16 cellular contexts compared by ENCODE assay signal in the genomic region with DNA sequence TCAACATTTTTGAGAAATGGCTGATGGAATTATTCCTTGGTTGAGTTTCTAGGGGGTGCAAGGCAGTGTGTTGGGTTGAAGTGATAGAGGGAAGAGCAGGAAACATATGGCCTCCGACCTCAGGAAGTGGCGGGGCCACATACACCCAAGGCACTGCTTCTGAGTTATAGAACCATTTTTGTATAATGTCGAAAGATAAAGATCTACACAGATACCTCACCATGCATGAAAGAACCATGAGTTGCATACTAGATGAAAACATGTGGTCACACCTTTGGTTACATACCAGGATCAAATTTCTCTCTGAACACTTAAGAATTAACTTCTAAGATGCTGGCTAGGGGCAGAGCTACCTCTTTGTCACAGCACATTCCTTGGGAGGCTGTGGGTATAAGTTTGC. TPM values are rescaled to one million over a fixed set of nuclear protein-coding genes. Genes with fewer than 3 reads are reported as not detected.
DNase-seq lines count a peak whose midpoint lies in the region; ATAC-seq, FAIRE-seq and TF ChIP-seq lines count a peak whose summit lies in the region.
"Had no signal": no experiment of that assay in that cellular context is flagged by ENCODE, and none has a peak within 500 bp of the region (broad histone marks: within the 10 kb centered on the region; RNA-seq: fewer than 3 reads in every experiment).

No MANE protein-coding gene starts in this region.

- no peaks in the 10 kb centered on the region for H3K36me3 ChIP-seq in astrocyte (ENCODE audit: insufficient read depth, low read length)

- H3K9me3 ChIP-seq in astrocyte (ENCODE audit: insufficient read depth, low read depth, low read length), result no peaks in the 10 kb centered on the region
- H3K9me3 ChIP-seq: Caco-2, psoas muscle had no signal

- H4K20me1 ChIP-seq in astrocyte (ENCODE audit: insufficient read depth, low read length), result no peaks in the 10 kb centered on the region

- no peak overlapping the region for H3K27ac ChIP-seq in astrocyte (ENCODE audit: low read depth, low read length)
- H3K27ac ChIP-seq: dorsolateral prefrontal cortex, psoas muscle had no signal

- FAIRE-seq in astrocyte (lab: Jason Lieb, UNC), result no peak
- FAIRE-seq: G401.6 had no signal

- TF ChIP-seq CTCF in astrocyte (IDR thresholded peaks at IDR 0.05; ENCODE audit: insufficient read depth, low read depth, low read length), result no peak

- no peak overlapping the region for H2AFZ ChIP-seq in astrocyte (ENCODE audit: low read depth, low read length)

- no peak overlapping the region for H3K4me2 ChIP-seq in astrocyte (ENCODE audit: low read length)

- no peak overlapping the region for H3K4me3 Mint-ChIP-seq in activated CD4-positive, alpha-beta T cell treated with anti-CD3 and anti-CD28 coated beads, Interleukin-2, amount 10 ng/mL, durations not matched to agents 24 days and 14 days
- H3K4me3 Mint-ChIP-seq in astrocyte (ENCODE audit: unreplicated experiment), result no peak overlapping the region
- H3K4me3 Mint-ChIP-seq in stimulated activated effector memory CD8-positive, alpha-beta T cell treated with anti-CD3 and anti-CD28 coated beads, Interleukin-12 subunit alpha, Interleukin-12 subunit beta, amount 100 ng/mL, for 72 hours, result no peak overlapping the region

- no peaks in the 10 kb centered on the region for H3K79me2 ChIP-seq in astrocyte (ENCODE audit: insufficient read depth, low read length)

- H3K27me3 ChIP-seq in astrocyte (ENCODE audit: insufficient read depth, low read length), result no peaks in the 10 kb centered on the region
- H3K27me3 ChIP-seq: dorsolateral prefrontal cortex had no signal

- peaks cover 11% of the 10 kb centered on the region for H3K4me1 Mint-ChIP-seq in activated CD4-positive, alpha-beta T cell treated with anti-CD3 and anti-CD28 coated beads, Interleukin-2, amount 10 ng/mL, durations not matched to agents 24 days and 14 days
- peaks cover 13% of the 10 kb centered on the region for H3K4me1 Mint-ChIP-seq in astrocyte (ENCODE audit: low read depth, unreplicated experiment)
- peaks cover 16% of the 10 kb centered on the region for H3K4me1 Mint-ChIP-seq in stimulated activated effector memory CD8-positive, alpha-beta T cell treated with anti-CD3 and anti-CD28 coated beads, Interleukin-12 subunit alpha, Interleukin-12 subunit beta, amount 100 ng/mL, for 72 hours

- DNase-seq in activated CD4-positive, alpha-beta T cell treated with anti-CD3 and anti-CD28 coated beads, Interleukin-2, amount 10 ng/mL, durations not matched to agents 24 days and 14 days, result peak; percentile 80
- DNase-seq in activated CD4-positive, alpha-beta T cell treated with anti-CD3 and anti-CD28 coated beads, Interleukin-2, amount 50 U/mL, for 4 hours, result no peak
- DNase-seq in Kasumi-1 (lab: John Stamatoyannopoulos, UW) (peak; percentile 88 to 90), astrocyte (ENCODE audit: low read depth) (peak; percentile 22), superior temporal gyrus (ENCODE audit: extremely low spot score) (no peak), cardiac septum (ENCODE audit: low spot score) (no peak), NCI-H345 treated with DMSO at 0.1 percent for 48 hours (lab: John Stamatoyannopoulos, UW; ENCODE audit: unreplicated experiment) (no peak)
- no peak for DNase-seq in stimulated activated effector memory CD8-positive, alpha-beta T cell treated with anti-CD3 and anti-CD28 coated beads, Interleukin-12 subunit alpha, Interleukin-12 subunit beta, amount 100 ng/mL, for 72 hours (ENCODE audit: low spot score in 2 of 2)
- DNase-seq: activated gamma-delta T cell, Caco-2, dorsolateral prefrontal cortex, hypothalamus, left ventricle myocardium superior, NCI-H2029, psoas muscle had no signal

- no peak overlapping the region for H3K9ac ChIP-seq in astrocyte (ENCODE audit: low read length)

- no peak overlapping the region for H3K4me3 ChIP-seq in astrocyte (ENCODE audit: insufficient read depth, low read depth, low read length)
- H3K4me3 ChIP-seq: dorsolateral prefrontal cortex, psoas muscle had no signal

- H3K27ac Mint-ChIP-seq in activated CD4-positive, alpha-beta T cell treated with anti-CD3 and anti-CD28 coated beads, Interleukin-2, amount 10 ng/mL, durations not matched to agents 24 days and 14 days, result peak overlapping the region; percentile 6
- H3K27ac Mint-ChIP-seq in astrocyte (ENCODE audit: unreplicated experiment), result no peak overlapping the region
- H3K27ac Mint-ChIP-seq in stimulated activated effector memory CD8-positive, alpha-beta T cell treated with anti-CD3 and anti-CD28 coated beads, Interleukin-12 subunit alpha, Interleukin-12 subunit beta, amount 100 ng/mL, for 72 hours, result no peak overlapping the region

- peak; percentile 82 for ATAC-seq in stimulated activated effector memory CD8-positive, alpha-beta T cell treated with anti-CD3 and anti-CD28 coated beads, Interleukin-12 subunit alpha, Interleukin-12 subunit beta, amount 100 ng/mL, for 72 hours
- ATAC-seq: left ventricle myocardium superior, psoas muscle had no signal

- peaks cover 4% of the 10 kb centered on the region for H3K9me3 Mint-ChIP-seq in activated CD4-positive, alpha-beta T cell treated with anti-CD3 and anti-CD28 coated beads, Interleukin-2, amount 10 ng/mL, durations not matched to agents 24 days and 14 days
- peaks cover 6% of the 10 kb centered on the region for H3K9me3 Mint-ChIP-seq in astrocyte (ENCODE audit: unreplicated experiment)
- no peaks in the 10 kb centered on the region for H3K9me3 Mint-ChIP-seq in stimulated activated effector memory CD8-positive, alpha-beta T cell treated with anti-CD3 and anti-CD28 coated beads, Interleukin-12 subunit alpha, Interleukin-12 subunit beta, amount 100 ng/mL, for 72 hours

- peaks cover 15% of the 10 kb centered on the region for H3K27me3 Mint-ChIP-seq in activated CD4-positive, alpha-beta T cell treated with anti-CD3 and anti-CD28 coated beads, Interleukin-2, amount 10 ng/mL, durations not matched to agents 24 days and 14 days
- H3K27me3 Mint-ChIP-seq in astrocyte (ENCODE audit: low read depth, unreplicated experiment), result no peaks in the 10 kb centered on the region

- peaks cover 18% of the 10 kb centered on the region for H3K4me1 ChIP-seq in astrocyte (ENCODE audit: insufficient read depth, low read length)
- H3K4me1 ChIP-seq: psoas muscle had no signal

- intact Hi-C loops in activated CD4-positive, alpha-beta T cell treated with anti-CD3 and anti-CD28 coated beads, Interleukin-2, amount 10 ng/mL, durations not matched to agents 24 days and 14 days (cut with micrococcal nuclease), result loop anchor here (10.0 kb wide), 1 partner anchor 48 kb away; a partner anchor contains a TSS
- intact Hi-C loops in cardiac septum (cut with DNase I), result no loop called here

- H3K36me3 Mint-ChIP-seq in activated CD4-positive, alpha-beta T cell treated with anti-CD3 and anti-CD28 coated beads, Interleukin-2, amount 10 ng/mL, durations not matched to agents 24 days and 14 days (ENCODE audit: low read depth), result no peaks in the 10 kb centered on the region
- H3K36me3 Mint-ChIP-seq in astrocyte (ENCODE audit: low read depth, unreplicated experiment), result no peaks in the 10 kb centered on the region
- H3K36me3 Mint-ChIP-seq in stimulated activated effector memory CD8-positive, alpha-beta T cell treated with anti-CD3 and anti-CD28 coated beads, Interleukin-12 subunit alpha, Interleukin-12 subunit beta, amount 100 ng/mL, for 72 hours, result no peaks in the 10 kb centered on the region

RNA-seq across cellular contexts. Expression of a gene that starts 23.2 kb away (rescaled TPM):
- total RNA-seq in activated CD4-positive, alpha-beta T cell treated with anti-CD3 and anti-CD28 coated beads, Interleukin-2, amount 10 ng/mL, durations not matched to agents 24 days and 14 days, result not detected in 2 replicates
- total RNA-seq in astrocyte (0.50 and 0.86 TPM in 2 replicates), cardiac septum (3.0 TPM)

RNA-seq across cellular contexts. Expression of a gene that starts 49.7 kb away (rescaled TPM):
- not detected in 2 replicates for total RNA-seq in activated CD4-positive, alpha-beta T cell treated with anti-CD3 and anti-CD28 coated beads, Interleukin-2, amount 10 ng/mL, durations not matched to agents 24 days and 14 days
- total RNA-seq in astrocyte (0.70 and 0.75 TPM in 2 replicates), cardiac septum (3.9 TPM)

Comparison
In these comparisons a context has a peak if more than half of its experiments do, and no peak if none do; other contexts are left out.
1. DNase-seq: peak in activated CD4-positive, alpha-beta T cell treated with anti-CD3 and anti-CD28 coated beads, Interleukin-2, amount 10 ng/mL, durations not matched to agents 24 days and 14 days (single experiment), Kasumi-1 (2 of 2) and astrocyte (single experiment); none in activated CD4-positive, alpha-beta T cell treated with anti-CD3 and anti-CD28 coated beads, Interleukin-2, amount 50 U/mL, for 4 hours (0 of 2), stimulated activated effector memory CD8-positive, alpha-beta T cell treated with anti-CD3 and anti-CD28 coated beads, Interleukin-12 subunit alpha, Interleukin-12 subunit beta, amount 100 ng/mL, for 72 hours (0 of 2), superior temporal gyrus (single experiment), cardiac septum (single experiment) and NCI-H345 treated with DMSO at 0.1 percent for 48 hours (single experiment).